ENCODE assay signal across 8 cellular contexts in genomic region chr1:77282866-77283539, GRCh38. TPM values are rescaled to one million over a fixed set of nuclear protein-coding genes. Genes with fewer than 3 reads are reported as not detected.
DNase-seq lines count a peak whose midpoint lies in the region; ATAC-seq and TF ChIP-seq lines count a peak whose summit lies in the region.

No MANE protein-coding gene starts in this region.

- no peak overlapping the region for H3K27ac ChIP-seq in trophoblast cell (ENCODE audit: low read depth, low read length)

- H3K4ac ChIP-seq in trophoblast cell (ENCODE audit: low read depth, low read length), result no peak overlapping the region

- no peaks in the 10 kb centered on the region for H3K79me2 ChIP-seq in trophoblast cell (ENCODE audit: control insufficient read depth, insufficient read depth, low read length, poor library complexity)

- no peak overlapping the region for H2BK12ac ChIP-seq in trophoblast cell (ENCODE audit: low read length)

- H3K4me3 ChIP-seq in foreskin fibroblast (ENCODE audit: low read depth in 1 of 2, low read length in 2 of 2) (peak overlapping the region; percentile 77 to 85), trophoblast cell (ENCODE audit: low read depth, low read length) (no peak overlapping the region), lower leg skin (ENCODE audit: low read depth, poor library complexity, severe bottlenecking) (no peak overlapping the region)

- no peak overlapping the region for H3K14ac ChIP-seq in trophoblast cell (ENCODE audit: low read length)

- H2BK5ac ChIP-seq in trophoblast cell (ENCODE audit: low read depth, low read length, poor library complexity), result no peak overlapping the region

- peak overlapping the region; percentile 79 for H3K4me2 ChIP-seq in trophoblast cell (ENCODE audit: low read length)

- H3K4me1 ChIP-seq in trophoblast cell (ENCODE audit: control insufficient read depth in 1 of 2, insufficient read depth in 2 of 2, low read length in 2 of 2), result peaks cover 7 to 10% of the 10 kb centered on the region in 2 experiments

- no peaks in the 10 kb centered on the region for H3K36me3 Mint-ChIP-seq in T-helper 2 cell treated with Interferon-gamma antibody and Interleukin-4, amounts not matched to agents 5 μg/mL and 100 μg/mL, for 36 hours (ENCODE audit: low read depth)

- H2BK120ac ChIP-seq in trophoblast cell (ENCODE audit: insufficient read depth, low read length, poor library complexity), result no peak overlapping the region

- peaks cover 22% of the 10 kb centered on the region for H3K4me1 Mint-ChIP-seq in T-helper 2 cell treated with Interferon-gamma antibody and Interleukin-4, amounts not matched to agents 5 μg/mL and 100 μg/mL, for 36 hours (ENCODE audit: low read depth)

- no peak overlapping the region for H3K9ac ChIP-seq in trophoblast cell (ENCODE audit: low read length)

- peak overlapping the region; percentile 59 for H3K4me3 Mint-ChIP-seq in T-helper 2 cell treated with Interferon-gamma antibody and Interleukin-4, amounts not matched to agents 5 μg/mL and 100 μg/mL, for 36 hours

- H4K8ac ChIP-seq in trophoblast cell (ENCODE audit: low read depth, low read length), result no peak overlapping the region

- no peaks in the 10 kb centered on the region for H3K36me3 ChIP-seq in trophoblast cell (ENCODE audit: control insufficient read depth in 1 of 2, insufficient read depth in 2 of 2, low read length in 2 of 2)

- no peak overlapping the region for H4K12ac ChIP-seq in trophoblast cell (ENCODE audit: low read depth, low read length)

- no peak overlapping the region for H3K27ac Mint-ChIP-seq in T-helper 2 cell treated with Interferon-gamma antibody and Interleukin-4, amounts not matched to agents 5 μg/mL and 100 μg/mL, for 36 hours

- no CpG with 5 or more reads among the region's 22 CpGs for WGBS in trophoblast cell (ENCODE audit: extremely low coverage, insufficient coverage, insufficient read length)
- WGBS in lower leg skin, 2 donors, result 6 to 7% methylated on average over 21 to 22 of the region's 22 CpGs

- TF ChIP-seq POLR2A in lower leg skin (IDR thresholded peaks at IDR 0.05), result no peak

- no peaks in the 10 kb centered on the region for H3K9me3 Mint-ChIP-seq in T-helper 2 cell treated with Interferon-gamma antibody and Interleukin-4, amounts not matched to agents 5 μg/mL and 100 μg/mL, for 36 hours

- no peak for DNase-seq in T-helper 2 cell treated with Interferon-gamma antibody and Interleukin-4, amounts not matched to agents 5 μg/mL and 100 μg/mL, for 36 hours (ENCODE audit: low spot score)
- DNase-seq in T-helper 2 cell, result no peak
- DNase-seq in activated CD8-positive, alpha-beta memory T cell treated with anti-CD3 and anti-CD28 coated beads for 24 hours, result peak; percentile 70
- peak in 1 of 2 donors; percentile 47 for DNase-seq in foreskin fibroblast
- no peak for DNase-seq in trophoblast cell
- DNase-seq in lower leg skin (ENCODE audit: low spot score in 2 of 2), result no peak
- DNase-seq in UCSD-AML1 (lab: John Stamatoyannopoulos, UW; ENCODE audit: unreplicated experiment), result no peak

- intact Hi-C loops in lower leg skin (cut with DNase I; ENCODE audit: low total_unique reads), result no loop called here

- H3K27me3 Mint-ChIP-seq in T-helper 2 cell treated with Interferon-gamma antibody and Interleukin-4, amounts not matched to agents 5 μg/mL and 100 μg/mL, for 36 hours (ENCODE audit: low read depth), result peaks cover 53% of the 10 kb centered on the region

- no peak for ATAC-seq in HG02973 (IDR thresholded peaks at IDR 0.05; ENCODE audit: unreplicated experiment)

- H2AFZ ChIP-seq in trophoblast cell (ENCODE audit: insufficient read depth, low read length, poor library complexity), result no peak overlapping the region

- H3K18ac ChIP-seq in trophoblast cell (ENCODE audit: low read length), result no peak overlapping the region

- H2AK5ac ChIP-seq in trophoblast cell (ENCODE audit: low read length), result no peak overlapping the region

- H3K27me3 ChIP-seq in trophoblast cell (ENCODE audit: insufficient read depth, low read length), result peaks cover 27% of the 10 kb centered on the region

- TF ChIP-seq CTCF in foreskin fibroblast (IDR thresholded peaks at IDR 0.05; ENCODE audit: low read depth, low read length), result no peak
- no peak for TF ChIP-seq CTCF in lower leg skin (IDR thresholded peaks at IDR 0.05)

- H3K9me3 ChIP-seq in trophoblast cell (ENCODE audit: insufficient read depth, low read depth, low read length), result no peaks in the 10 kb centered on the region

- H4K91ac ChIP-seq in trophoblast cell (ENCODE audit: low read depth, low read length), result no peak overlapping the region

- H3K23ac ChIP-seq in trophoblast cell (ENCODE audit: low read length), result no peak overlapping the region

- H3K79me1 ChIP-seq in trophoblast cell (ENCODE audit: low read length), result no peaks in the 10 kb centered on the region

RNA-seq across cellular contexts. Expression of gene AK5, which starts 1.2 kb away (rescaled TPM):
- 0.10 and 0.11 TPM in 2 replicates for polyA plus RNA-seq in trophoblast cell (2013)
- total RNA-seq in lower leg skin, result 1 to 10 TPM in 3 of 4 donors, under 1 TPM in 1; 0.08 to 2.6 (median 1.7) TPM

Comparison
In these comparisons a context has a peak if more than half of its experiments do, and no peak if none do; other contexts are left out.
1. H3K4me3 ChIP-seq: peak in foreskin fibroblast (2 of 2); none in trophoblast cell (single experiment) and lower leg skin (single experiment).